In the genomic region with DNA sequence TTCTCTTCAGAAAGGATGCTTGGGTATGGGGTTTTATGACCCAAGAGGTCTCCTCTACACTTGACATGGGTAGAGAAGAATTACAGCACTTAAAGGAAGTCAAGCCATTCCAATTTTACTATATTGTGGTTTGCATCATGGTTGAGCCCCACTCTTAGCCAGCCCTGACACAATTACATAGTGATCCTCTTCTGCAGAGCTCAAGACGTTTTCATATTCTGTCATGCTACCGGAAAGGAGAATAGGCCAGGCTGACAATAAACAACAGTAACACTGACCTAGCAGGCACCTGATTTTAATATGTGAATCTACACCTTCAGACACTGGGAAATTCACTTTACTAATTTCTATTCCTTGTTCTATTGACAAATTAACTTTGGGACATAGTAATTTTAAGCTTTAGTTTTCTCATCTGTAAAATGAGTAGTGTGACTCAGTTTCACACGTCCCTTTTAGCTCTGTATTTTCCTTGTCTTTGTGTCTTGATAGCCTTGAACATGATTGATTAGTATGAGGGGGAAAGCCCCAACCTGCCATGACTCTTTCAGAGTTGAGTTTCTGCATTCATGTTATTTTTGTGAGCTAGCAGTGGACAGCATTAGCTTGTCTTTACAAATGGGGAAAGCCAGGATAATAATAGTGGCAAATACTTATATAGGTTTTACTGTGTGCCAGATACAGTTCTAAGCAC, we compare ENCODE assay signal across 23 cellular contexts.
"Had no signal": no experiment of that assay in that cellular context is flagged by ENCODE, and none has a peak within 500 bp of the region (broad histone marks: within the 10 kb centered on the region; RNA-seq: fewer than 3 reads in every experiment).

No MANE protein-coding gene starts in this region.

- H3K4me3 Mint-ChIP-seq: activated B cell treated with CpG ODN at 0.5 μM for 24 hours; activated CD4-positive, alpha-beta T cell treated with anti-CD3 and anti-CD28 coated beads, Interleukin-2, amount 10 ng/mL, durations not matched to agents 7 days and 5 days; activated naive CD4-positive, alpha-beta T cell treated with anti-CD3 and anti-CD28 coated beads, Interleukin-2, amount 10 ng/mL, durations not matched to agents 7 days and 5 days; IgD-negative memory B cell; T-helper 17 cell had no signal

- H3K36me3 ChIP-seq: ascending aorta had no signal

- H3K9me3 Mint-ChIP-seq: activated naive CD4-positive, alpha-beta T cell treated with anti-CD3 and anti-CD28 coated beads, Interleukin-2, amount 10 ng/mL, durations not matched to agents 7 days and 5 days had no signal

- H3K27me3 ChIP-seq: ascending aorta, body of pancreas had no signal

- H3K27ac ChIP-seq: ascending aorta, body of pancreas had no signal

- H3K36me3 Mint-ChIP-seq: activated naive CD4-positive, alpha-beta T cell treated with anti-CD3 and anti-CD28 coated beads, Interleukin-2, amount 10 ng/mL, durations not matched to agents 7 days and 5 days; IgD-negative memory B cell had no signal

- H3K27ac Mint-ChIP-seq: activated B cell treated with CpG ODN at 0.5 μM for 24 hours; activated CD4-positive, alpha-beta T cell treated with anti-CD3 and anti-CD28 coated beads, Interleukin-2, amount 10 ng/mL, durations not matched to agents 7 days and 5 days; activated naive CD4-positive, alpha-beta T cell treated with anti-CD3 and anti-CD28 coated beads, Interleukin-2, amount 10 ng/mL, durations not matched to agents 7 days and 5 days; IgD-negative memory B cell; T-helper 17 cell had no signal

- ATAC-seq: body of pancreas, T-helper 17 cell had no signal

- H3K4me1 Mint-ChIP-seq: activated B cell treated with CpG ODN at 0.5 μM for 24 hours; activated CD4-positive, alpha-beta T cell treated with anti-CD3 and anti-CD28 coated beads, Interleukin-2, amount 10 ng/mL, durations not matched to agents 7 days and 5 days; activated naive CD4-positive, alpha-beta T cell treated with anti-CD3 and anti-CD28 coated beads, Interleukin-2, amount 10 ng/mL, durations not matched to agents 7 days and 5 days; IgD-negative memory B cell; T-helper 17 cell had no signal

- H3K4me3 ChIP-seq: ascending aorta, body of pancreas had no signal

- DNase-seq: activated B cell treated with CpG ODN at 0.5 μM for 24 hours; activated CD4-positive, alpha-beta T cell treated with anti-CD3 and anti-CD28 coated beads, Interleukin-2, amount 10 ng/mL, durations not matched to agents 7 days and 5 days; activated gamma-delta T cell; activated naive CD4-positive, alpha-beta T cell treated with anti-CD3 and anti-CD28 coated beads, Interleukin-2, amount 10 ng/mL, durations not matched to agents 7 days and 5 days; amniotic stem cell; body of pancreas; central memory CD4-positive, alpha-beta T cell; KG1; NCI-H1092; NCI-H1417; NCI-H2029; NCI-H2107; NCI-H2171 treated with DMSO at 0.1 percent for 48 hours; NCI-H345; NCI-H510A; NCI-H526 treated with DMSO at 0.1 percent for 48 hours; NCI-H82; SIG-M5; T-helper 17 cell; T-helper 9 cell had no signal

- H3K4me1 ChIP-seq: ascending aorta, body of pancreas had no signal

- H3K9me3 ChIP-seq: ascending aorta, body of pancreas had no signal

- FAIRE-seq: bronchial epithelial cell had no signal
